In genomic region chr3:169134194-169134593, GRCh38 we compare ENCODE assay signal across 18 cellular contexts.
DNase-seq lines count a peak whose midpoint lies in the region; ATAC-seq, FAIRE-seq and TF ChIP-seq lines count a peak whose summit lies in the region.
"Had no signal": no experiment of that assay in that cellular context is flagged by ENCODE, and none has a peak within 500 bp of the region (broad histone marks: within the 10 kb centered on the region; RNA-seq: fewer than 3 reads in every experiment).

No MANE protein-coding gene starts in this region.

- H3K9me3 ChIP-seq in astrocyte (ENCODE audit: insufficient read depth, low read depth, low read length): no peaks in the 10 kb centered on the region
- H3K9me3 ChIP-seq in kidney (ENCODE audit: control insufficient read depth in 1 of 2, low read length in 2 of 2): no peaks in the 10 kb centered on the region
- H3K9me3 ChIP-seq in small intestine (ENCODE audit: control insufficient read depth, low read depth): no peaks in the 10 kb centered on the region
- H3K9me3 ChIP-seq: A549, Caco-2 had no signal

- H3K27ac ChIP-seq in astrocyte (ENCODE audit: low read depth, low read length) (no peak overlapping the region), kidney (ENCODE audit: low read depth in 2 of 2, low read length in 2 of 2) (peak overlapping the region; percentile 44 to 68), small intestine (ENCODE audit: low read depth in 1 of 2, low read length in 1 of 2) (no peak overlapping the region)
- H3K27ac ChIP-seq: A549 had no signal

- no peak overlapping the region for H3K4me3 Mint-ChIP-seq in astrocyte (ENCODE audit: unreplicated experiment)
- H3K4me3 Mint-ChIP-seq in mesothelial cell of epicardium: no peak overlapping the region
- H3K4me3 Mint-ChIP-seq: CD14-positive monocyte had no signal

- no peak overlapping the region for H2AFZ ChIP-seq in astrocyte (ENCODE audit: low read depth, low read length)

- peak overlapping the region; percentile 11 for H3K4me2 ChIP-seq in astrocyte (ENCODE audit: low read length)
- H3K4me2 ChIP-seq: A549 had no signal

- H3K9me3 Mint-ChIP-seq in astrocyte (ENCODE audit: unreplicated experiment): no peaks in the 10 kb centered on the region
- no peaks in the 10 kb centered on the region for H3K9me3 Mint-ChIP-seq in mesothelial cell of epicardium
- H3K9me3 Mint-ChIP-seq: CD14-positive monocyte had no signal

- no peak overlapping the region for H3K9ac ChIP-seq in astrocyte (ENCODE audit: low read length)
- no peak overlapping the region for H3K9ac ChIP-seq in kidney (ENCODE audit: low read length in 2 of 2)

- H3K4me3 ChIP-seq in astrocyte (ENCODE audit: insufficient read depth, low read depth, low read length): no peak overlapping the region
- no peak overlapping the region for H3K4me3 ChIP-seq in kidney (ENCODE audit: low read length in 2 of 2)
- H3K4me3 ChIP-seq in small intestine (ENCODE audit: low read depth in 1 of 2, low read length in 2 of 2): no peak overlapping the region
- H3K4me3 ChIP-seq: A549 had no signal

- H3K79me2 ChIP-seq in astrocyte (ENCODE audit: insufficient read depth, low read length): peaks cover 3% of the 10 kb centered on the region

- H3K27me3 ChIP-seq in astrocyte (ENCODE audit: insufficient read depth, low read length) (no peaks in the 10 kb centered on the region), small intestine (ENCODE audit: control insufficient read depth in 2 of 2, insufficient read depth in 2 of 2, low read length in 2 of 2) (no peaks in the 10 kb centered on the region)

- H3K36me3 ChIP-seq in astrocyte (ENCODE audit: insufficient read depth, low read length) (peaks cover 3% of the 10 kb centered on the region), kidney (ENCODE audit: control insufficient read depth in 1 of 2, insufficient read depth in 2 of 2, low read length in 2 of 2) (no peaks in the 10 kb centered on the region), small intestine (ENCODE audit: control insufficient read depth in 2 of 2, insufficient read depth in 2 of 2, low read length in 2 of 2) (no peaks in the 10 kb centered on the region)

- peaks cover 7% of the 10 kb centered on the region for H3K4me1 Mint-ChIP-seq in astrocyte (ENCODE audit: low read depth, unreplicated experiment)
- H3K4me1 Mint-ChIP-seq in mesothelial cell of epicardium: peaks cover 7% of the 10 kb centered on the region
- H3K4me1 Mint-ChIP-seq: CD14-positive monocyte had no signal

- 68 to 73% (median 71%) methylated on average over 3 of the region's 3 CpGs for WGBS in small intestine, 3 donors

- H3K4me1 ChIP-seq in astrocyte (ENCODE audit: insufficient read depth, low read length): peaks cover under 1% of the 10 kb centered on the region
- peaks cover 3 to 4% of the 10 kb centered on the region in 2 donors for H3K4me1 ChIP-seq in kidney (ENCODE audit: control insufficient read depth in 1 of 2, insufficient read depth in 1 of 2, low read depth in 1 of 2, low read length in 2 of 2)
- no peaks in the 10 kb centered on the region for H3K4me1 ChIP-seq in small intestine (ENCODE audit: control insufficient read depth in 2 of 2, insufficient read depth in 1 of 2, low read depth in 1 of 2, low read length in 1 of 2)
- H3K4me1 ChIP-seq: A549 had no signal

- DNase-seq in astrocyte (ENCODE audit: low read depth) (no peak), kidney (no peak), small intestine (no peak), NCI-H345 (lab: John Stamatoyannopoulos, UW) (no peak), mesothelial cell of epicardium (ENCODE audit: low spot score in 2 of 2, unreplicated experiment in 2 of 2) (no peak), NCI-H2029 (lab: John Stamatoyannopoulos, UW) (no peak)
- DNase-seq: Caco-2, DMS53, GDM1, GOT3, KBM-7, NCI-H1092, NCI-H748 treated with DMSO at 0.1 percent for 48 hours had no signal

- TF ChIP-seq CTCF in astrocyte (IDR thresholded peaks at IDR 0.05; ENCODE audit: insufficient read depth, low read depth, low read length) (no peak), kidney (IDR thresholded peaks at IDR 0.05; ENCODE audit: borderline replicate concordance, extremely low read depth, insufficient read depth) (no peak), mesothelial cell of epicardium (IDR thresholded peaks at IDR 0.05; ENCODE audit: unreplicated experiment) (no peak)

- intact Hi-C loops in kidney (cut with DNase I): no loop called here

- no peaks in the 10 kb centered on the region for H3K36me3 Mint-ChIP-seq in astrocyte (ENCODE audit: low read depth, unreplicated experiment)
- H3K36me3 Mint-ChIP-seq in mesothelial cell of epicardium: no peaks in the 10 kb centered on the region
- H3K36me3 Mint-ChIP-seq: CD14-positive monocyte had no signal

- FAIRE-seq in G401.6 (lab: Jason Lieb, UNC): peak; percentile 8
- FAIRE-seq in astrocyte (lab: Jason Lieb, UNC): no peak
- FAIRE-seq in kidney (lab: Jason Lieb, UNC): no peak
- FAIRE-seq in small intestine (lab: Jason Lieb, UNC): peak; percentile 39
- FAIRE-seq: A549 had no signal

- no peak overlapping the region for H3K27ac Mint-ChIP-seq in astrocyte (ENCODE audit: unreplicated experiment)
- H3K27ac Mint-ChIP-seq in mesothelial cell of epicardium: no peak overlapping the region
- H3K27ac Mint-ChIP-seq: CD14-positive monocyte had no signal

- no peaks in the 10 kb centered on the region for H4K20me1 ChIP-seq in astrocyte (ENCODE audit: insufficient read depth, low read length)

- H3K27me3 Mint-ChIP-seq in astrocyte (ENCODE audit: low read depth, unreplicated experiment) (no peaks in the 10 kb centered on the region), mesothelial cell of epicardium (ENCODE audit: low read depth) (peaks cover 32% of the 10 kb centered on the region)

- ATAC-seq in HG03280 (IDR thresholded peaks at IDR 0.05; ENCODE audit: unreplicated experiment): no peak
- ATAC-seq: A549, Panc1 had no signal

Comparison
In these comparisons a context has a peak if more than half of its experiments do, and no peak if none do; other contexts are left out.
1. H3K27ac ChIP-seq: peak in kidney (2 of 2); none in astrocyte (single experiment) and small intestine (0 of 2).